ENCODE assay signal across 7 cellular contexts in genomic region chr12:113098428-113099028, GRCh38. TPM values are rescaled to one million over a fixed set of nuclear protein-coding genes. Genes with fewer than 3 reads are reported as not detected.
DNase-seq lines count a peak whose midpoint lies in the region; ATAC-seq, FAIRE-seq and TF ChIP-seq lines count a peak whose summit lies in the region.

No MANE protein-coding gene starts in this region.

- TF ChIP-seq RAD21 in Ishikawa (IDR thresholded peaks at IDR 0.05; ENCODE audit: low read depth) = peak; percentile 83

- H3K4me2 ChIP-seq in osteoblast (ENCODE audit: insufficient read depth, low read length) = no peak overlapping the region

- ATAC-seq in foreskin keratinocyte = peak; percentile 93

- H3K9me3 ChIP-seq in osteoblast (ENCODE audit: low read depth, low read length) = no peaks in the 10 kb centered on the region
- no peaks in the 10 kb centered on the region for H3K9me3 ChIP-seq in tibial nerve

- no peak overlapping the region for H2AFZ ChIP-seq in osteoblast (ENCODE audit: low read length)

- peak; percentile 100 for TF ChIP-seq CTCF in GM12872 (IDR thresholded peaks at IDR 0.05; ENCODE audit: insufficient read depth, low read depth, low read length)
- peak; percentile 90 for TF ChIP-seq CTCF in foreskin keratinocyte (conservative IDR thresholded peaks at IDR 0.05)
- TF ChIP-seq CTCF in osteoblast (IDR thresholded peaks at IDR 0.05; ENCODE audit: extremely low read depth, low read depth, low read length) = peak; percentile 74
- peak; percentile 63 to 87 (median 69) for TF ChIP-seq CTCF in tibial nerve (IDR thresholded peaks at IDR 0.05)

- H3K27ac ChIP-seq in foreskin keratinocyte (no peak overlapping the region), osteoblast (ENCODE audit: low read depth, low read length) (no peak overlapping the region), tibial nerve (peak overlapping the region in 2 of 4 donors; percentile 16 to 46)

- peak; percentile 26; the same call in 1 of the 2 replicates for TF ChIP-seq EP300 in Ishikawa (IDR thresholded peaks at IDR 0.05; ENCODE audit: borderline replicate concordance)
- TF ChIP-seq EP300 in tibial nerve (IDR thresholded peaks at IDR 0.05) = peak in 1 of 2 donors; percentile 63

- no peak overlapping the region for H3K4me3 ChIP-seq in osteoblast (ENCODE audit: insufficient read depth, low read length)
- no peak overlapping the region for H3K4me3 ChIP-seq in tibial nerve

- H3K4me1 ChIP-seq in foreskin keratinocyte = no peaks in the 10 kb centered on the region
- H3K4me1 ChIP-seq in osteoblast (ENCODE audit: insufficient read depth, low read length) = no peaks in the 10 kb centered on the region
- H3K4me1 ChIP-seq in tibial nerve = peaks cover 0 to 17% (median 2%) of the 10 kb centered on the region in 4 donors

- peak; percentile 86 for FAIRE-seq in RCC 7860 (lab: Jason Lieb, UNC)

- TF ChIP-seq POLR2A in tibial nerve (IDR thresholded peaks at IDR 0.05) = no peak

- peaks cover 3% of the 10 kb centered on the region for H3K27me3 ChIP-seq in foreskin keratinocyte
- H3K27me3 ChIP-seq in osteoblast (ENCODE audit: insufficient read depth, low read length) = no peaks in the 10 kb centered on the region
- peaks cover 0 to 20% of the 10 kb centered on the region in 2 donors for H3K27me3 ChIP-seq in tibial nerve

- H3K36me3 ChIP-seq in osteoblast (ENCODE audit: insufficient read depth, low read length) (no peaks in the 10 kb centered on the region), tibial nerve (no peaks in the 10 kb centered on the region)

- DNase-seq in RCC 7860 (ENCODE audit: low spot score) (peak; percentile 85), foreskin keratinocyte (peak; percentile 92 to 95), osteoblast (ENCODE audit: insufficient read length, low spot score, missing footprints) (peak; percentile 99), tibial nerve (ENCODE audit: low spot score in 2 of 2) (peak; percentile 79 to 93)
- peak; percentile 38 for DNase-seq in activated effector memory CD4-positive, alpha-beta T cell treated with Interleukin-2 at 50 U/mL for 16 hours

- 28 to 32% methylated on average over 15 of the region's 15 CpGs for WGBS in tibial nerve, 2 donors

- H4K20me1 ChIP-seq in osteoblast (ENCODE audit: insufficient read depth, low read length) = no peaks in the 10 kb centered on the region

- H3K79me2 ChIP-seq in osteoblast (ENCODE audit: insufficient read depth, low read length) = no peaks in the 10 kb centered on the region

TF ChIP-seq in Ishikawa, 13 proteins besides CTCF, POLR2A, EP300 and RAD21:
- TF ChIP-seq USF1 (IDR thresholded peaks at IDR 0.05) (peak; percentile 88), EGR1 (IDR thresholded peaks at IDR 0.05) (no peak), FOXM1 (IDR thresholded peaks at IDR 0.05; ENCODE audit: borderline replicate concordance, low read depth) (no peak), YY1 (IDR thresholded peaks at IDR 0.05; ENCODE audit: low read depth) (no peak), REST (IDR thresholded peaks at IDR 0.05; ENCODE audit: low read depth) (no peak), CEBPB (IDR thresholded peaks at IDR 0.05) (peak; percentile 86), TEAD4 (IDR thresholded peaks at IDR 0.05) (no peak; the same call in 1 of the 2 replicates), NFIC (IDR thresholded peaks at IDR 0.05) (peak; percentile 79), CREB1 (IDR thresholded peaks at IDR 0.05; ENCODE audit: low read depth) (no peak), TAF1 (IDR thresholded peaks at IDR 0.05; ENCODE audit: low read depth) (peak; percentile 42; the same call in 1 of the 2 replicates), ZBTB7A (IDR thresholded peaks at IDR 0.05; ENCODE audit: low read depth) (0 out of 2 replicates have a peak, but pooled peaks have one; percentile 51), MAX (IDR thresholded peaks at IDR 0.05) (peak; percentile 89), TCF12 (IDR thresholded peaks at IDR 0.05; ENCODE audit: low read depth) (peak; percentile 57; the same call in 1 of the 2 replicates)

RNA-seq across cellular contexts. Expression of gene RASAL1, which starts 37.0 kb away (rescaled TPM):
- total RNA-seq in foreskin keratinocyte (0.07 TPM in 1 of 2 replicates, not detected in the other), osteoblast (not detected in 2 replicates), tibial nerve (1 to 10 TPM in 3 of 4 donors, under 1 TPM in 1; 0.87 to 5.2 (median 3.3) TPM)
- polyA plus RNA-seq in foreskin keratinocyte = not detected in 2 replicates

RNA-seq across cellular contexts. Expression of gene DTX1, which starts 42.0 kb away (rescaled TPM):
- total RNA-seq in foreskin keratinocyte = not detected in 2 replicates
- polyA plus RNA-seq in foreskin keratinocyte = not detected in 2 replicates
- total RNA-seq in osteoblast = under 0.01 TPM in 2 replicates
- 10 to 100 TPM; 17.3 to 38.1 (median 25.4) TPM for total RNA-seq in tibial nerve

RNA-seq across cellular contexts. Expression of gene CFAP73, which starts 51.0 kb away (rescaled TPM):
- not detected in 2 replicates for total RNA-seq in foreskin keratinocyte
- polyA plus RNA-seq in foreskin keratinocyte = not detected in 2 replicates
- total RNA-seq in osteoblast = not detected in 2 replicates
- total RNA-seq in tibial nerve = not detected

Comparison
In these comparisons a context has a peak if more than half of its experiments do, and no peak if none do; other contexts are left out.
1. DNase-seq: peak in every context shown above with its lines; median percentile 99 in osteoblast; 94 in foreskin keratinocyte; 86 in tibial nerve; 85 in RCC 7860; 38 in activated effector memory CD4-positive, alpha-beta T cell treated with Interleukin-2 at 50 U/mL for 16 hours.
2. RNA of gene DTX1, which starts 42.0 kb away (total RNA-seq): 17.3 to 38.1 TPM in tibial nerve; not detected in foreskin keratinocyte and under 0.01 TPM in osteoblast; every median in the first group is over 10 times any median in the second.
3. Peak in every context shown above with its lines, with median percentiles within 50 percentile points of each other: CTCF ChIP-seq.